In genomic region chr3:121073011-121073410, GRCh38 we compare ENCODE assay signal across 9 cellular contexts.
"Had no signal": no experiment of that assay in that cellular context is flagged by ENCODE, and none has a peak within 500 bp of the region (broad histone marks: within the 10 kb centered on the region; RNA-seq: fewer than 3 reads in every experiment).

No MANE protein-coding gene starts in this region.

- H3K36me3 ChIP-seq: HAP-1 had no signal

- H3K36me3 Mint-ChIP-seq: IgD-negative memory B cell had no signal

- H3K4me1 ChIP-seq: HAP-1 had no signal

- DNase-seq: GM23248, GOT3, H7, HFFc6 had no signal

- H3K4me1 Mint-ChIP-seq: IgD-negative memory B cell had no signal

- H3K9me3 ChIP-seq: HAP-1 had no signal

- H3K27ac Mint-ChIP-seq: HFFc6, IgD-negative memory B cell had no signal

- H3K4me3 Mint-ChIP-seq: HFFc6, IgD-negative memory B cell had no signal

- H3K27ac ChIP-seq: GM23248, HL-60 had no signal

- H3K4me3 ChIP-seq: GM23248, HAP-1 had no signal

- H3K27me3 Mint-ChIP-seq: IgD-negative memory B cell had no signal

- ATAC-seq: HCT116, HepG2 had no signal
